Comparison of ENCODE assay signal across 12 cellular contexts in the genomic region with DNA sequence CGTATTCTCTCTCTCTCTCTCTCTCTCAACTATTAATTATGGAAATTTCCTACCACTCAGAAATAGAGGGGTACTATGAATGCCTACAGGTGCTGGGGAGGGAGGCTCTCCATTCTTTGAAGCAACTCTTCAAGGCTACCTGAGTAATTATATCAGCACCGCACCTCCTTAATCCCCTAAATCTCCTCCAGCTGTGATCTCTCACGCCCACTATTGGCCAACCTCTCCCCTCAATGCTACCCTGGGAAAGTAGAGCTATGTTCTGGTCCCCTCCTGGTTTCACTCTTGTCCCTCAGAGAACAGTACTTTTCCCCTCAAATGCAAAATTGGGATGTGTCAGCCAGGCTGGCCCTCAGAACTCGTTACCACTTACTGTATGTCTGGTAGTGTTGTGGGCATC. TPM values are rescaled to one million over a fixed set of nuclear protein-coding genes. Genes with fewer than 3 reads are reported as not detected.
A peak's percentile ranks its signal among the peaks of the same experiment; 100 is the strongest.
DNase-seq lines count a peak whose midpoint lies in the region; ATAC-seq and TF ChIP-seq lines count a peak whose summit lies in the region.
"Had no signal": no experiment of that assay in that cellular context is flagged by ENCODE, and none has a peak within 500 bp of the region (broad histone marks: within the 10 kb centered on the region; RNA-seq: fewer than 3 reads in every experiment).

No MANE protein-coding gene starts in this region.

- peaks cover 29% of the 10 kb centered on the region for H3K4me1 Mint-ChIP-seq in activated B cell treated with CpG ODN at 0.5 μM for 24 hours
- H3K4me1 Mint-ChIP-seq in immature natural killer cell: peaks cover 7 to 14% of the 10 kb centered on the region in 2 donors

- H3K4me3 ChIP-seq in ACC112 (ENCODE audit: low read depth, low read length) (peak overlapping the region; percentile 99; the same call in 1 of the 2 replicates), DOHH2 (ENCODE audit: low read length) (no peak overlapping the region)
- H3K4me3 ChIP-seq: GM12878, SJCRH30 had no signal

- H3K9me3 Mint-ChIP-seq in activated B cell treated with CpG ODN at 0.5 μM for 24 hours: no peaks in the 10 kb centered on the region
- no peaks in the 10 kb centered on the region for H3K9me3 Mint-ChIP-seq in immature natural killer cell

- ATAC-seq in activated B cell treated with CpG ODN at 0.5 μM for 24 hours (ENCODE audit: low read depth) (no peak), HG03095 (IDR thresholded peaks at IDR 0.05; ENCODE audit: unreplicated experiment) (no peak)
- ATAC-seq: heart left ventricle had no signal

- H3K4me3 Mint-ChIP-seq in activated B cell treated with CpG ODN at 0.5 μM for 24 hours (peak overlapping the region; percentile 84), immature natural killer cell (peak overlapping the region; percentile 73 to 84 (median 79))

- H3K27me3 Mint-ChIP-seq in activated B cell treated with CpG ODN at 0.5 μM for 24 hours (peaks cover 34% of the 10 kb centered on the region), immature natural killer cell (ENCODE audit: low read depth in 3 of 3) (peaks cover 0 to 13% (median 8%) of the 10 kb centered on the region in 3 donors)

- H3K9me3 ChIP-seq in DOHH2 (ENCODE audit: control insufficient read depth, insufficient read depth, low read length): no peaks in the 10 kb centered on the region
- H3K9me3 ChIP-seq: heart left ventricle, SJCRH30 had no signal

- H3K27me3 ChIP-seq in ACC112 (ENCODE audit: insufficient read depth, low read length): no peaks in the 10 kb centered on the region
- H3K27me3 ChIP-seq in DOHH2 (ENCODE audit: control insufficient read depth, low read length): peaks cover 28% of the 10 kb centered on the region
- H3K27me3 ChIP-seq: SJCRH30 had no signal

- H3K27ac ChIP-seq in ACC112 (ENCODE audit: low read depth, low read length) (no peak overlapping the region), DOHH2 (ENCODE audit: low read depth, low read length) (no peak overlapping the region)
- H3K27ac ChIP-seq: heart left ventricle, SJCRH30 had no signal

- H4K20me1 ChIP-seq in DOHH2 (ENCODE audit: control insufficient read depth, insufficient read depth, low read depth, low read length): no peaks in the 10 kb centered on the region

- no peaks in the 10 kb centered on the region for H3K9me2 ChIP-seq in DOHH2 (replicated peaks; ENCODE audit: control insufficient read depth, low read length)

- H3K4me2 ChIP-seq in DOHH2 (ENCODE audit: low read length): no peak overlapping the region

- no peaks in the 10 kb centered on the region for H3K36me3 Mint-ChIP-seq in activated B cell treated with CpG ODN at 0.5 μM for 24 hours (ENCODE audit: low read depth)
- H3K36me3 Mint-ChIP-seq in immature natural killer cell: no peaks in the 10 kb centered on the region

- H3K79me2 ChIP-seq in ACC112 (ENCODE audit: control insufficient read depth, insufficient read depth, low read length, unreplicated experiment) (peaks cover 5% of the 10 kb centered on the region), DOHH2 (ENCODE audit: control insufficient read depth, low read length) (no peaks in the 10 kb centered on the region)

- H3F3A ChIP-seq in DOHH2 (ENCODE audit: control insufficient read depth, insufficient read depth): no peaks in the 10 kb centered on the region

- H3K36me3 ChIP-seq in ACC112 (ENCODE audit: insufficient read depth, low read length) (no peaks in the 10 kb centered on the region), DOHH2 (ENCODE audit: control insufficient read depth, low read length) (no peaks in the 10 kb centered on the region)
- H3K36me3 ChIP-seq: heart left ventricle, SJCRH30 had no signal

- H3K4me1 ChIP-seq in ACC112 (ENCODE audit: control insufficient read depth, insufficient read depth, low read length, unreplicated experiment) (peaks cover 8% of the 10 kb centered on the region), DOHH2 (ENCODE audit: control insufficient read depth, low read length) (peaks cover 10% of the 10 kb centered on the region)
- H3K4me1 ChIP-seq: SJCRH30 had no signal

- intact Hi-C loops in activated B cell treated with CpG ODN at 0.5 μM for 24 hours (cut with micrococcal nuclease): loop anchor here (5.0 to 10.0 kb wide), 2 partner anchors 37 to 646 kb away; no protein-coding TSS in a partner anchor

- POLR2A ChIA-PET in activated B cell treated with CpG ODN at 0.5 μM for 24 hours (lab: Charles Lee): no interaction called here

- DNase-seq in activated B cell treated with CpG ODN at 0.5 μM for 24 hours (no peak), immature natural killer cell (no peak), SHP77 treated with DMSO at 0.1 percent for 48 hours (lab: John Stamatoyannopoulos, UW) (no peak), AG08395 (ENCODE audit: low spot score) (no peak)
- DNase-seq in stimulated activated CD4-positive, alpha-beta T cell treated with anti-CD3 and anti-CD28 coated beads, Interleukin-2, amount 100 ng/mL, for 48 hours: no peak
- DNase-seq: effector CD8-positive, alpha-beta T cell; heart left ventricle; SJCRH30 had no signal

- H3K27ac Mint-ChIP-seq in activated B cell treated with CpG ODN at 0.5 μM for 24 hours: no peak overlapping the region
- H3K27ac Mint-ChIP-seq in immature natural killer cell: no peak overlapping the region

- CTCF ChIA-PET in activated B cell treated with CpG ODN at 0.5 μM for 24 hours (lab: Charles Lee): interaction anchor here (1.5 kb wide), 1 partner anchor 96 kb away, joined by 3 read pairs; no protein-coding TSS in a partner anchor

- H2AFZ ChIP-seq in ACC112 (ENCODE audit: low read length, unreplicated experiment): no peak overlapping the region

- peak; percentile 15 for TF ChIP-seq CTCF in DOHH2 (IDR thresholded peaks at IDR 0.05; ENCODE audit: low read depth, low read length, poor library complexity, severe bottlenecking)
- no peak for TF ChIP-seq CTCF in activated B cell treated with CpG ODN at 0.5 μM for 24 hours (IDR thresholded peaks at IDR 0.05)

RNA-seq across cellular contexts. Expression of a gene that starts 1.6 kb away (rescaled TPM):
- 0.39 and 0.42 TPM in 2 replicates for total RNA-seq in activated B cell treated with CpG ODN at 0.5 μM for 24 hours
- polyA plus RNA-seq in immature natural killer cell: not detected
- total RNA-seq: SJCRH30 had no signal

RNA-seq across cellular contexts. Expression of a gene that starts 59.2 kb away (rescaled TPM):
- 105 and 124 TPM in 2 replicates for total RNA-seq in activated B cell treated with CpG ODN at 0.5 μM for 24 hours
- 10 to 100 TPM; 44.6 to 57.3 (median 48.3) TPM for polyA plus RNA-seq in immature natural killer cell

RNA-seq across cellular contexts. Expression of a gene that starts 59.8 kb away (rescaled TPM):
- total RNA-seq in activated B cell treated with CpG ODN at 0.5 μM for 24 hours: 17.6 and 18.6 TPM in 2 replicates
- 10 to 100 TPM; 23.8 to 40.9 (median 33.8) TPM for polyA plus RNA-seq in immature natural killer cell
